Comparison of ENCODE assay signal across 8 cellular contexts in the genomic region with DNA sequence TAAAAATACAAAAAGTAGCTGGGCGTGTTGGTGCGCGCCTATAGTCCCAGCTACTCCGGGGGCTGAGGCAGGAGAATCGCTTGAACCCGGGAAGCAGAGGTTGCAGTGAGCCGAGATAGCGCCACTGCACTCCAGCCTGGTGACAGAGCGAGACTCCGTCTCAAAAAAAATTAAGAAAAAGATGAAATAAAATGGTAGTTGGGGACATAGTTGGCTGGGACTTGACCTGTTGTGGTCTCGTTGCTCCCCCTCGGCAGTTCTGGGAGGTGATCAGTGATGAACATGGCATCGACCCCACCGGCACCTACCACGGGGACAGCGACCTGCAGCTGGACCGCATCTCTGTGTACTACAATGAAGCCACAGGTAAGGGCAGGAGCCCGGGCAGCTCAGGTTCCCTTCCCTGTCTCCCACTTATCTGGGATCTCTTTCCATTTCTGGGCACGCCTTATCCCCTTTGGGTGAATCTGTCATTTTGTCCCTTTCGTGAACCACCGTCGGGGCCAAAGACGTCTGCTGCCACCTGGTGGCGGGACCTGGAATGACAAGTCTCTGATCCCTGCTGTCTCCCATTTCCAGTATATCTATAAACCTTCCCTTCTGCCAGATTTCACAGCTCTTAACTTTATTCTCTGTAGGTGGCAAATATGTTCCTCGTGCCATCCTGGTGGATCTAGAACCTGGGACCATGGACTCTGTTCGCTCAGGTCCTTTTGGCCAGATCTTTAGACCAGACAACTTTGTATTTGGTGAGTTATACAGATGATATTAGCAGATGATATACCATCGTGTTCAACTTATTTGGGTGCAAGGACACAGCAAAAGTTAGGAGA. TPM values are rescaled to one million over a fixed set of nuclear protein-coding genes. Genes with fewer than 3 reads are reported as not detected.
A peak's percentile ranks its signal among the peaks of the same experiment; 100 is the strongest.
DNase-seq lines count a peak whose midpoint lies in the region; ATAC-seq lines count a peak whose summit lies in the region.

No MANE protein-coding gene starts in this region.

- H3K9ac ChIP-seq in HUES64 (ENCODE audit: low read depth, low read length) = peak overlapping the region; percentile 100

- no peaks in the 10 kb centered on the region for H3K27me3 ChIP-seq in HUES64 (ENCODE audit: insufficient read depth, low read length)
- no peaks in the 10 kb centered on the region for H3K27me3 ChIP-seq in muscle layer of duodenum (ENCODE audit: low read depth, low read length)

- peaks cover 52% of the 10 kb centered on the region for H3K36me3 ChIP-seq in HUES64 (ENCODE audit: insufficient read depth, low read length)
- H3K36me3 ChIP-seq in muscle layer of duodenum (ENCODE audit: control insufficient read depth in 1 of 2, insufficient read depth in 2 of 2, low read length in 2 of 2) = peaks cover 35 to 44% of the 10 kb centered on the region in 2 donors

- H3K4me3 ChIP-seq in HUES64 (ENCODE audit: low read length) (peak overlapping the region; percentile 98), muscle layer of duodenum (ENCODE audit: low read depth in 1 of 2, low read length in 2 of 2) (peak overlapping the region; percentile 63 to 92)

- peak; percentile 29 for ATAC-seq in esophagus mucosa
- ATAC-seq in stimulated activated effector memory CD8-positive, alpha-beta T cell treated with anti-CD3 and anti-CD28 coated beads, Interleukin-12 subunit alpha, Interleukin-12 subunit beta, amount 100 ng/mL, for 72 hours = no peak
- no peak for ATAC-seq in HG03442 (IDR thresholded peaks at IDR 0.05; ENCODE audit: unreplicated experiment)

- H3K9me3 ChIP-seq in HUES64 (ENCODE audit: insufficient read depth, low read depth, low read length) (no peaks in the 10 kb centered on the region), muscle layer of duodenum (ENCODE audit: control insufficient read depth in 1 of 2, low read length in 2 of 2) (no peaks in the 10 kb centered on the region)

- DNase-seq in Caki2 (ENCODE audit: low read depth) (peak; percentile 79), OCI-M2 (lab: John Stamatoyannopoulos, UW; ENCODE audit: unreplicated experiment) (peak; percentile 79)
- peak; percentile 93 for DNase-seq in activated T-cell treated with anti-CD3 and anti-CD28 coated beads, Interleukin-2, amount 50 U/mL, for 48 hours
- peak; percentile 85 to 94 for DNase-seq in stimulated activated effector memory CD8-positive, alpha-beta T cell treated with anti-CD3 and anti-CD28 coated beads, Interleukin-12 subunit alpha, Interleukin-12 subunit beta, amount 100 ng/mL, for 72 hours (ENCODE audit: low spot score in 2 of 2)

- peaks cover 8% of the 10 kb centered on the region; the same call in 1 of the 2 replicates for H3K4me1 ChIP-seq in HUES64 (ENCODE audit: insufficient read depth, low read length)
- H3K4me1 ChIP-seq in muscle layer of duodenum (ENCODE audit: control insufficient read depth in 1 of 2, insufficient read depth in 2 of 2, low read length in 2 of 2) = peaks cover 7 to 53% of the 10 kb centered on the region in 2 donors

- H3K4me3 Mint-ChIP-seq in stimulated activated effector memory CD8-positive, alpha-beta T cell treated with anti-CD3 and anti-CD28 coated beads, Interleukin-12 subunit alpha, Interleukin-12 subunit beta, amount 100 ng/mL, for 72 hours = peak overlapping the region; percentile 94

- H3K27ac Mint-ChIP-seq in stimulated activated effector memory CD8-positive, alpha-beta T cell treated with anti-CD3 and anti-CD28 coated beads, Interleukin-12 subunit alpha, Interleukin-12 subunit beta, amount 100 ng/mL, for 72 hours = peak overlapping the region; percentile 96

- no peaks in the 10 kb centered on the region for H3K9me3 Mint-ChIP-seq in stimulated activated effector memory CD8-positive, alpha-beta T cell treated with anti-CD3 and anti-CD28 coated beads, Interleukin-12 subunit alpha, Interleukin-12 subunit beta, amount 100 ng/mL, for 72 hours

- peak overlapping the region; percentile 53; the same call in 1 of the 2 replicates for H3K27ac ChIP-seq in HUES64 (ENCODE audit: low read depth, low read length)
- peak overlapping the region; percentile 40 for H3K27ac ChIP-seq in muscle layer of duodenum (ENCODE audit: low read length)

- H3K4me1 Mint-ChIP-seq in stimulated activated effector memory CD8-positive, alpha-beta T cell treated with anti-CD3 and anti-CD28 coated beads, Interleukin-12 subunit alpha, Interleukin-12 subunit beta, amount 100 ng/mL, for 72 hours = peaks cover 61% of the 10 kb centered on the region

- H3K36me3 Mint-ChIP-seq in stimulated activated effector memory CD8-positive, alpha-beta T cell treated with anti-CD3 and anti-CD28 coated beads, Interleukin-12 subunit alpha, Interleukin-12 subunit beta, amount 100 ng/mL, for 72 hours = peaks cover 82% of the 10 kb centered on the region

- WGBS in HUES64 = 25% methylated on average over 27 of the region's 27 CpGs

- in situ Hi-C loops in Caki2 (cut with HindIII; ENCODE audit: low pct_unique_long_range_greater_than_20kb, low sequenced_read_pairs) = no loop called here

RNA-seq across cellular contexts. Expression of gene TUBB, which starts 2.3 kb away (rescaled TPM):
- 538 and 624 TPM in 2 replicates for total RNA-seq in Caki2 (2014; rRNA removed; shearing (Covaris generic); ENCODE audit: low replicate concordance)
- polyA plus RNA-seq in HUES64 (2013, experiment 1 of 2) = 1,851 TPM
- 1,975 TPM for polyA plus RNA-seq in HUES64 (2013, experiment 2 of 2)
- total RNA-seq in esophagus mucosa = 327 TPM

RNA-seq across cellular contexts. Expression of gene MDC1, which starts 5.4 kb away (rescaled TPM):
- 3.3 and 6.7 TPM in 2 replicates for total RNA-seq in Caki2 (2014; rRNA removed; shearing (Covaris generic); ENCODE audit: low replicate concordance)
- 45.9 TPM for polyA plus RNA-seq in HUES64 (2013, experiment 1 of 2)
- polyA plus RNA-seq in HUES64 (2013, experiment 2 of 2) = 43.7 TPM
- total RNA-seq in esophagus mucosa = 15.7 TPM

RNA-seq across cellular contexts. Expression of gene FLOT1, which starts 20.0 kb away (rescaled TPM):
- total RNA-seq in Caki2 (2014; rRNA removed; shearing (Covaris generic); ENCODE audit: low replicate concordance) = 352 and 441 TPM in 2 replicates
- polyA plus RNA-seq in HUES64 (2013, experiment 1 of 2) = 81.5 TPM
- polyA plus RNA-seq in HUES64 (2013, experiment 2 of 2) = 90.9 TPM
- 75.0 TPM for total RNA-seq in esophagus mucosa

RNA-seq across cellular contexts. Expression of gene IER3, which starts 21.9 kb away (rescaled TPM):
- total RNA-seq in Caki2 (2014; rRNA removed; shearing (Covaris generic); ENCODE audit: low replicate concordance) = 124 and 148 TPM in 2 replicates
- polyA plus RNA-seq in HUES64 (2013, experiment 1 of 2) = 32.3 TPM
- polyA plus RNA-seq in HUES64 (2013, experiment 2 of 2) = 41.0 TPM
- 74.3 TPM for total RNA-seq in esophagus mucosa

RNA-seq across cellular contexts. Expression of gene NRM, which starts 31.7 kb away (rescaled TPM):
- 2.3 and 16.7 TPM in 2 replicates for total RNA-seq in Caki2 (2014; rRNA removed; shearing (Covaris generic); ENCODE audit: low replicate concordance)
- 32.6 TPM for polyA plus RNA-seq in HUES64 (2013, experiment 1 of 2)
- 39.9 TPM for polyA plus RNA-seq in HUES64 (2013, experiment 2 of 2)
- 12.7 TPM for total RNA-seq in esophagus mucosa
